ENCODE assay signal across 8 cellular contexts in genomic region chr4:135705343-135705742, GRCh38.
"Had no signal": no experiment of that assay in that cellular context is flagged by ENCODE, and none has a peak within 500 bp of the region (broad histone marks: within the 10 kb centered on the region; RNA-seq: fewer than 3 reads in every experiment).

No MANE protein-coding gene starts in this region.

- H3K27ac Mint-ChIP-seq: IgD-negative memory B cell had no signal

- H3K27ac ChIP-seq: HL-60, KMS-11 had no signal

- FAIRE-seq: HTR-8/SVneo, K562 had no signal

- H3K4me3 Mint-ChIP-seq: IgD-negative memory B cell had no signal

- H3K4me3 ChIP-seq: K562 had no signal

- H3K4me2 ChIP-seq: KMS-11 had no signal

- H3K36me3 Mint-ChIP-seq: IgD-negative memory B cell had no signal

- ATAC-seq: K562 had no signal

- H3K4me1 Mint-ChIP-seq: IgD-negative memory B cell had no signal

- H3K27me3 Mint-ChIP-seq: IgD-negative memory B cell had no signal

- H3K9ac ChIP-seq: KMS-11 had no signal

- DNase-seq: IMR-90, KBM-7, KG1 had no signal
